Comparison of ENCODE assay signal across 8 cellular contexts in genomic region chr12:99043319-99043914, GRCh38.
DNase-seq lines count a peak whose midpoint lies in the region; ATAC-seq and TF ChIP-seq lines count a peak whose summit lies in the region.

No MANE protein-coding gene starts in this region.

- 44 to 65% (median 62%) methylated on average over 2 of the region's 2 CpGs for WGBS in heart left ventricle, 4 donors

- peaks cover 0 to 19% (median 3%) of the 10 kb centered on the region in 12 donors for H3K9me3 ChIP-seq in heart left ventricle
- no peaks in the 10 kb centered on the region for H3K9me3 ChIP-seq in effector memory CD4-positive, alpha-beta T cell (ENCODE audit: control insufficient read depth, low read length)

- intact Hi-C loops in heart left ventricle (cut with DNase I), result loop anchor here in 9 of 10 donors (5.0 to 10.0 kb wide), 9 partner anchors 131 to 729 kb away; no protein-coding TSS in a partner anchor

- TF ChIP-seq CTCF in BJ (IDR thresholded peaks at IDR 0.05; ENCODE audit: insufficient read depth, low read depth, low read length) (peak; percentile 90), heart left ventricle (IDR thresholded peaks at IDR 0.05) (peak; percentile 73 to 92 (median 83))

- no peaks in the 10 kb centered on the region for H3K4me1 ChIP-seq in heart left ventricle
- no peaks in the 10 kb centered on the region for H3K4me1 ChIP-seq in effector memory CD4-positive, alpha-beta T cell (ENCODE audit: control insufficient read depth, insufficient read depth, low read length, poor library complexity, severe bottlenecking)

- POLR2A ChIA-PET in BJ (lab: Charles Lee), result no interaction called here

- no peak for ATAC-seq in heart left ventricle

- CTCF ChIA-PET in BJ (lab: Yijun Ruan, JAX), result interaction anchor here (0.7 to 3.8 kb wide), 9 partner anchors 9 to 724 kb away, joined by 3 to 17 read pairs (median 4); no protein-coding TSS in a partner anchor

- no peak for TF ChIP-seq EP300 in Ishikawa (IDR thresholded peaks at IDR 0.05; ENCODE audit: borderline replicate concordance)

- DNase-seq in BJ (ENCODE audit: low read depth) (no peak), GM19238 (ENCODE audit: insufficient read length, low spot score) (peak; percentile 13), OCI-M1 (lab: John Stamatoyannopoulos, UW) (peak; percentile 77), heart left ventricle (peak; percentile 32 to 72 (median 43)), putamen (ENCODE audit: low spot score) (peak; percentile 75)
- peak; percentile 43 for DNase-seq in activated naive CD4-positive, alpha-beta T cell treated with anti-CD3 and anti-CD28 coated beads, Interleukin-2, amount 50 U/mL, for 16 hours
- DNase-seq in effector memory CD4-positive, alpha-beta T cell, result no peak

- H3K36me3 ChIP-seq in BJ (ENCODE audit: control insufficient read depth, insufficient read depth, low read length) (no peaks in the 10 kb centered on the region), heart left ventricle (no peaks in the 10 kb centered on the region)
- no peaks in the 10 kb centered on the region for H3K36me3 ChIP-seq in effector memory CD4-positive, alpha-beta T cell (ENCODE audit: control insufficient read depth, insufficient read depth, low read length)

- H3K27ac ChIP-seq in heart left ventricle, result no peak overlapping the region
- no peak overlapping the region for H3K27ac ChIP-seq in effector memory CD4-positive, alpha-beta T cell (ENCODE audit: insufficient read depth, low read length, poor library complexity, severe bottlenecking)

- no peaks in the 10 kb centered on the region for H3K27me3 ChIP-seq in BJ (ENCODE audit: control insufficient read depth, insufficient read depth, low read length)
- H3K27me3 ChIP-seq in heart left ventricle, result no peaks in the 10 kb centered on the region
- no peaks in the 10 kb centered on the region for H3K27me3 ChIP-seq in effector memory CD4-positive, alpha-beta T cell (replicated peaks; ENCODE audit: control insufficient read depth, insufficient read depth, low read length, poor library complexity, severe bottlenecking)

- peak; percentile 92 for TF ChIP-seq RAD21 in Ishikawa (IDR thresholded peaks at IDR 0.05; ENCODE audit: low read depth)

- no peak overlapping the region for H3K4me3 ChIP-seq in BJ (ENCODE audit: low read depth, low read length)
- H3K4me3 ChIP-seq in heart left ventricle, result no peak overlapping the region
- H3K4me3 ChIP-seq in effector memory CD4-positive, alpha-beta T cell (ENCODE audit: insufficient read depth, low read depth, low read length, poor library complexity, severe bottlenecking), result no peak overlapping the region

- no peak for TF ChIP-seq POLR2A in heart left ventricle (IDR thresholded peaks at IDR 0.05)

TF ChIP-seq in Ishikawa, 13 proteins besides CTCF, POLR2A, EP300 and RAD21:
- 0 out of 2 replicates have a peak, but pooled peaks have one; percentile 16 for TF ChIP-seq TEAD4 (IDR thresholded peaks at IDR 0.05)
- no peak for TF ChIP-seq EGR1 (IDR thresholded peaks at IDR 0.05)

Comparison
In these comparisons a context has a peak if more than half of its experiments do, and no peak if none do; other contexts are left out.
1. DNase-seq: peak in GM19238 (single experiment), OCI-M1 (single experiment), activated naive CD4-positive, alpha-beta T cell treated with anti-CD3 and anti-CD28 coated beads, Interleukin-2, amount 50 U/mL, for 16 hours (single experiment), heart left ventricle (5 of 5) and putamen (single experiment); none in BJ (single experiment) and effector memory CD4-positive, alpha-beta T cell (0 of 3).